Comparison of ENCODE assay signal across 25 cellular contexts in the genomic region with DNA sequence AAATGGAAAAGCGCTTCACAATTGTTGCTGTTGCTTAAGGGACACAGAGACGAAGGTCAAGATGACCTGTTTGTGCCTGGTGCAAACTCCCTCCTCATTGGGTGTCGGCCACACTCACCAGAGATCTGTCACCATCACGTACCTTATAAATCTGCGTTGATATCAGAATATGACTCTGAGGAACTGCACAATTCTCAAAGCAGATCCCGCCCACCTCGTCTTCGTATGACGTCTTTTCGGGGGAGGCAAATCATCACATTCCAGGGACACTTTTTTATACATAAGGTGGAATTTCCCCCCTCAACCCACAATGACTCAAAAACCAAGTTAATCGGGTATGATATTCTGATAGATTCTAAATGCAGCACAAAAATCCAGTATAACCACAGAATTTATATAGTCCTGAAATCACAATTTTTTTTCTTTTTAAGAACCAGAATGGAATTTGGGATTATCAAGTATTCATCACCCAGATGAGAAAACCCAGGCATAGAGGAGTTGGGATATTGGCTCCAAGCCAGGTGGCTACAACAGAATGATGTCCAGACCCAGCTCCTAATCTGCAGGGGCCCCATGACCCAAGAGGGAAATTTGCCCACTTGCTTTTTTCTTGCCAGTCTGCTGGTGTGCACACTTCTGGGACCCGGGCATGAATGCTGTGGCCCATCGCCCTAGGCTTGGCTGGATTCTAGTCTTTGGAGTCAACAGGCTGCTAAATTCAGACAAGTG.
"Had no signal": no experiment of that assay in that cellular context is flagged by ENCODE, and none has a peak within 500 bp of the region (broad histone marks: within the 10 kb centered on the region; RNA-seq: fewer than 3 reads in every experiment).

No MANE protein-coding gene starts in this region.

- H3K4me1 ChIP-seq: breast epithelium, colonic mucosa, foreskin keratinocyte, left lung, uterus had no signal

- H3K36me3 ChIP-seq: breast epithelium, colonic mucosa, left lung, neutrophil, ovary, spleen, thoracic aorta, uterus had no signal

- H3K27me3 ChIP-seq: breast epithelium, colonic mucosa, left lung, neutrophil, ovary, spleen, uterus had no signal

- H3K27ac ChIP-seq: breast epithelium, colonic mucosa, foreskin keratinocyte, left lung, neutrophil, ovary, spleen, thoracic aorta, uterus had no signal

- H3K4me3 ChIP-seq: breast epithelium, colonic mucosa, left lung, lung, ovary, spleen, thoracic aorta, uterus had no signal

- DNase-seq: activated CD4-positive, alpha-beta memory T cell treated with anti-CD3 and anti-CD28 coated beads for 36 hours; activated CD4-positive, alpha-beta T cell treated with anti-CD3 and anti-CD28 coated beads, Interleukin-2, amount 10 ng/mL, durations not matched to agents 24 days and 14 days; activated CD4-positive, CD25-positive, alpha-beta regulatory T cell treated with anti-CD3 and anti-CD28 coated beads, Interleukin-2, amount 50 U/mL, for 72 hours; activated CD8-positive, alpha-beta memory T cell treated with anti-CD3 and anti-CD28 coated beads, Interleukin-2, amount 50 U/mL, for 48 hours; activated gamma-delta T cell; activated naive CD8-positive, alpha-beta T cell treated with anti-CD3 and anti-CD28 coated beads, Interleukin-2, amount 50 U/mL, for 24 hours; activated T-cell treated with anti-CD3 and anti-CD28 coated beads, Interleukin-2, amount 50 U/mL, for 24 hours; cerebellar nuclear complex; colonic mucosa; effector memory CD4-positive, alpha-beta T cell; foreskin keratinocyte; left lung; mesendoderm; ovary; retina; spleen; stimulated activated CD4-positive, alpha-beta T cell treated with anti-CD3 and anti-CD28 coated beads, Interleukin-4, amount 100 ng/mL, for 1 hour; T-helper 17 cell; T1000; trophoblast cell; uterus had no signal

- H3K9me3 ChIP-seq: breast epithelium, colonic mucosa, left lung, neutrophil, ovary, spleen, thoracic aorta, uterus had no signal
